Comparison of ENCODE assay signal across 8 cellular contexts in genomic region chr3:183285828-183286457, GRCh38. TPM values are rescaled to one million over a fixed set of nuclear protein-coding genes. Genes with fewer than 3 reads are reported as not detected.
DNase-seq lines count a peak whose midpoint lies in the region; ATAC-seq and TF ChIP-seq lines count a peak whose summit lies in the region.

No MANE protein-coding gene starts in this region.

- H3K4me1 ChIP-seq in Karpas-422 (ENCODE audit: low read length) (peaks cover 29% of the 10 kb centered on the region), adrenal gland (replicated peaks in 1 of 2) (peaks cover 0 to 27% of the 10 kb centered on the region in 2 donors), right atrium auricular region (peaks cover 0 to 17% of the 10 kb centered on the region in 2 donors)

- H3K27me3 ChIP-seq in Karpas-422 (ENCODE audit: low read length) (no peaks in the 10 kb centered on the region), adrenal gland (no peaks in the 10 kb centered on the region), right atrium auricular region (no peaks in the 10 kb centered on the region)

- 9 to 21% (median 11%) methylated on average over 8 to 10 of the region's 10 CpGs for WGBS in adrenal gland, 4 donors

- H3K9me2 ChIP-seq in Karpas-422 (replicated peaks; ENCODE audit: insufficient read depth, low read length): no peaks in the 10 kb centered on the region

- peak; percentile 98 for ATAC-seq in GM21737 (IDR thresholded peaks at IDR 0.05; ENCODE audit: unreplicated experiment)

- TF ChIP-seq CTCF in adrenal gland (IDR thresholded peaks at IDR 0.05): no peak
- TF ChIP-seq CTCF in right atrium auricular region (IDR thresholded peaks at IDR 0.05): no peak

- H3K27ac ChIP-seq in Karpas-422 (ENCODE audit: low read length): no peak overlapping the region
- peak overlapping the region; percentile 75 to 97 (median 86) for H3K27ac ChIP-seq in adrenal gland
- peak overlapping the region; percentile 66 to 72 for H3K27ac ChIP-seq in right atrium auricular region
- peak overlapping the region in 19 of 21 experiments; percentile 17 to 79 (median 64) for H3K27ac ChIP-seq in skin epidermis

- H3K36me3 ChIP-seq in Karpas-422 (ENCODE audit: insufficient read depth, low read length) (no peaks in the 10 kb centered on the region), adrenal gland (replicated peaks in 1 of 2) (no peaks in the 10 kb centered on the region), right atrium auricular region (no peaks in the 10 kb centered on the region)

- H2AFZ ChIP-seq in Karpas-422 (ENCODE audit: low read length): peak overlapping the region; percentile 19

- H3K4me3 ChIP-seq in Karpas-422 (ENCODE audit: low read length): peak overlapping the region; percentile 26; the same call in 1 of the 2 replicates
- H3K4me3 ChIP-seq in adrenal gland: no peak overlapping the region
- no peak overlapping the region for H3K4me3 ChIP-seq in right atrium auricular region
- H3K4me3 ChIP-seq in skin epidermis: no peak overlapping the region

- H3K4me2 ChIP-seq in Karpas-422 (ENCODE audit: low read depth, low read length, poor library complexity, severe bottlenecking): peak overlapping the region; percentile 51

- DNase-seq in EL (peak; percentile 99), Karpas-422 (peak; percentile 83), SW480 (ENCODE audit: low spot score) (peak; percentile 95), adrenal gland (peak; percentile 87 to 98 (median 93)), right atrium auricular region (ENCODE audit: low spot score) (peak; percentile 96), NCI-H345 treated with DMSO at 0.1 percent for 48 hours (lab: John Stamatoyannopoulos, UW; ENCODE audit: unreplicated experiment) (no peak)

- peak overlapping the region; percentile 29 for H3K9ac ChIP-seq in Karpas-422 (ENCODE audit: low read length)

- TF ChIP-seq POLR2A in adrenal gland (IDR thresholded peaks at IDR 0.05): no peak

- no peaks in the 10 kb centered on the region for H3K79me2 ChIP-seq in Karpas-422 (ENCODE audit: low read length)

- H3K9me3 ChIP-seq in Karpas-422 (ENCODE audit: low read length) (no peaks in the 10 kb centered on the region), adrenal gland (replicated peaks in 1 of 3) (no peaks in the 10 kb centered on the region), right atrium auricular region (no peaks in the 10 kb centered on the region)

- intact Hi-C loops in adrenal gland (cut with DNase I): no loop called here

- no peaks in the 10 kb centered on the region for H4K20me1 ChIP-seq in Karpas-422 (ENCODE audit: insufficient read depth, low read depth, low read length)

RNA-seq across cellular contexts. Expression of gene B3GNT5, which starts 32.9 kb away (rescaled TPM):
- 2.0 and 8.6 TPM in 2 replicates for total RNA-seq in Karpas-422 (2014; rRNA removed; shearing (Covaris generic); ENCODE audit: low replicate concordance)
- total RNA-seq in adrenal gland (1 to 10 TPM in 7 of 8 donors, under 1 TPM in 1; 0.18 to 3.6 (median 3.1) TPM), right atrium auricular region (1 to 10 TPM; 1.7 to 2.0 TPM)
- polyA plus RNA-seq in adrenal gland: 1 to 10 TPM; 2.0 to 2.6 (median 2.3) TPM
